8 cellular contexts compared by ENCODE assay signal in the genomic region with DNA sequence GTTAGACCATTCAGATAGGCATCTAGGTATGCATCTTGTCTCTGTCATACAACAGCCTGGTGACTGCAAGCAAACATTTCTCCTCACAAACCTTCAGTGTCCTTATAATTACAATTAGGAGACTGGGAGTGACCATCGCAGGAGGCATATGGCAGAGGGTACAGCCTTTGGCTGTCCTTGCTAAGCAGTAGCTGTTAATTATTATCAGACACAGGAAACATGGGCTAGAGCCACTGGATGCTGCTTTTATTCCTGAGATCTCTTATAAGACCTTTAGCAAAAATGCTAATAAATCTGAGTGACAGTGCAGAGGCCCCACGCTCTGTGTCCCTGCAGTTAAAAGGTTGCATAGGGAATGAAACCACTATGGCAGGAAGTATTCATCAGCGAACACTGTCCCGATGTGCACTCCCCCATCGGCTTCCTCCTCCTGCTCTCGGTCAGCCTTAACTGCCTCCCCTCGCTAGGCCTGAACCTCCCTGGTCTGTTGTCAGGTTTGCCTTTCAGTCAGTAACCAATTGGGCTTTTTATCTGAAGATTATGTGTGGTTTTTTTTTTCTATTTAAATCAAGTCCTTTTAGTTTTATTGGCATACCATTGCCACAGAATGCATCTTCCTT.
DNase-seq lines count a peak whose midpoint lies in the region; ATAC-seq and TF ChIP-seq lines count a peak whose summit lies in the region.
"Not testable (repeated sequence)": the region's sequence is repeated elsewhere in the genome, so short reads cannot be mapped to it uniquely, and the experiment has no call there.

No MANE protein-coding gene starts in this region.

- not testable (repeated sequence) for TF ChIP-seq CTCF in Loucy (conservative IDR thresholded peaks at IDR 0.05; ENCODE audit: low read length)

- peak overlapping the region; percentile 30 for H3K9ac ChIP-seq in Loucy (ENCODE audit: low read depth, low read length, poor library complexity, severe bottlenecking)

- peaks cover 20% of the 10 kb centered on the region for H3K4me1 ChIP-seq in Loucy (ENCODE audit: insufficient read depth, low read length, poor library complexity, severe bottlenecking)

- H3K27me3 ChIP-seq in Loucy (ENCODE audit: insufficient read depth, low read length, poor library complexity, severe bottlenecking), result not testable (repeated sequence)

- H3K79me2 ChIP-seq in Loucy (ENCODE audit: insufficient read depth, low read length), result not testable (repeated sequence)

- H4K20me1 ChIP-seq in Loucy (ENCODE audit: insufficient read depth, low read length, poor library complexity, severe bottlenecking), result not testable (repeated sequence)

- peak overlapping the region; percentile 42 for H3K4me2 ChIP-seq in Loucy (ENCODE audit: low read depth, low read length, poor library complexity, severe bottlenecking)

- peaks cover 62% of the 10 kb centered on the region for H3K36me3 ChIP-seq in Loucy (ENCODE audit: insufficient read depth, low read length)

- peak overlapping the region; percentile 20 for H3K4me3 ChIP-seq in Loucy (ENCODE audit: low read length, poor library complexity, severe bottlenecking)

- H3K9me2 ChIP-seq in Loucy (replicated peaks; ENCODE audit: low read depth, low read length), result not testable (repeated sequence)

- H2AFZ ChIP-seq in Loucy (ENCODE audit: low read length), result not testable (repeated sequence)

- ATAC-seq in GM18861 (IDR thresholded peaks at IDR 0.05; ENCODE audit: unreplicated experiment) (peak; percentile 77), GM19324 (IDR thresholded peaks at IDR 0.05; ENCODE audit: low FRiP score, unreplicated experiment) (peak; percentile 76), GM19468 (IDR thresholded peaks at IDR 0.05; ENCODE audit: extremely low read depth, unreplicated experiment) (peak; percentile 22), HG02642 (IDR thresholded peaks at IDR 0.05; ENCODE audit: poor library complexity, unreplicated experiment) (peak; percentile 71), HG03139 (IDR thresholded peaks at IDR 0.05; ENCODE audit: unreplicated experiment) (peak; percentile 81)

- not testable (repeated sequence) for H3F3A ChIP-seq in Loucy (ENCODE audit: low read depth)

- peak; percentile 15 for DNase-seq in glomerular visceral epithelial cell (ENCODE audit: extremely low spot score)
- peak; percentile 27 for DNase-seq in renal cortical epithelial cell (ENCODE audit: low read depth)

- H3K9me3 ChIP-seq in Loucy (ENCODE audit: insufficient read depth, low read depth, low read length), result not testable (repeated sequence)

Comparison
In these comparisons a context has a peak if more than half of its experiments do, and no peak if none do; other contexts are left out.
1. Peak in every context shown above with its lines: DNase-seq, ATAC-seq and H3K4me3 ChIP-seq.
2. ATAC-seq: peak in every context shown above with its lines; median percentile 81 in HG03139; 77 in GM18861; 76 in GM19324; 71 in HG02642; 22 in GM19468.